1 cellular context compared by ENCODE assay signal in the genomic region with DNA sequence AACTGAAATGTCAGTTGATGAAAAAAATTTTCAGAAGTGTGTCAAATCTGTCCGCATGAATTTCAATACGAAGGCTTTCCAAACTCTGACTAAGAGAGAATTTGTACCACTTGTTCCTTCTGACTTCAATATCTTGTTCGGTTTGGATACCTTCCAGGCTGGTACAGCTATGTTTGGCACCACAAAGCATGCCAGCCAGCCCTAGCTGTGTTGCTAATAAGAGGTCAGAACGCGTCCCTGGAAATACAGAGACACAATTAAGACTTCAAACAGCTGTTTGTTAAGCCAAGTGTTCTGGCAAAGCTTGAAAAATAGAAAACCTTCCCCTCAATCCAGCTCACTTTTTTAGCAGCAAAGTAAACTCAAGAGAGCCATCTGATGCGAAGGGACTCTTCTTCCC.
TF ChIP-seq lines count a peak whose summit lies in the region.

No MANE protein-coding gene starts in this region.

TF ChIP-seq in GM23338, 12 proteins besides CTCF, POLR2A, EP300 and RAD21 (continued from another document):
- TF ChIP-seq, protein P1, sequence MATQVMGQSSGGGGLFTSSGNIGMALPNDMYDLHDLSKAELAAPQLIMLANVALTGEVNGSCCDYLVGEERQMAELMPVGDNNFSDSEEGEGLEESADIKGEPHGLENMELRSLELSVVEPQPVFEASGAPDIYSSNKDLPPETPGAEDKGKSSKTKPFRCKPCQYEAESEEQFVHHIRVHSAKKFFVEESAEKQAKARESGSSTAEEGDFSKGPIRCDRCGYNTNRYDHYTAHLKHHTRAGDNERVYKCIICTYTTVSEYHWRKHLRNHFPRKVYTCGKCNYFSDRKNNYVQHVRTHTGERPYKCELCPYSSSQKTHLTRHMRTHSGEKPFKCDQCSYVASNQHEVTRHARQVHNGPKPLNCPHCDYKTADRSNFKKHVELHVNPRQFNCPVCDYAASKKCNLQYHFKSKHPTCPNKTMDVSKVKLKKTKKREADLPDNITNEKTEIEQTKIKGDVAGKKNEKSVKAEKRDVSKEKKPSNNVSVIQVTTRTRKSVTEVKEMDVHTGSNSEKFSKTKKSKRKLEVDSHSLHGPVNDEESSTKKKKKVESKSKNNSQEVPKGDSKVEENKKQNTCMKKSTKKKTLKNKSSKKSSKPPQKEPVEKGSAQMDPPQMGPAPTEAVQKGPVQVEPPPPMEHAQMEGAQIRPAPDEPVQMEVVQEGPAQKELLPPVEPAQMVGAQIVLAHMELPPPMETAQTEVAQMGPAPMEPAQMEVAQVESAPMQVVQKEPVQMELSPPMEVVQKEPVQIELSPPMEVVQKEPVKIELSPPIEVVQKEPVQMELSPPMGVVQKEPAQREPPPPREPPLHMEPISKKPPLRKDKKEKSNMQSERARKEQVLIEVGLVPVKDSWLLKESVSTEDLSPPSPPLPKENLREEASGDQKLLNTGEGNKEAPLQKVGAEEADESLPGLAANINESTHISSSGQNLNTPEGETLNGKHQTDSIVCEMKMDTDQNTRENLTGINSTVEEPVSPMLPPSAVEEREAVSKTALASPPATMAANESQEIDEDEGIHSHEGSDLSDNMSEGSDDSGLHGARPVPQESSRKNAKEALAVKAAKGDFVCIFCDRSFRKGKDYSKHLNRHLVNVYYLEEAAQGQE (IDR thresholded peaks at IDR 0.05; ENCODE audit: unreplicated experiment), result no peak
- TF ChIP-seq NANOG (IDR thresholded peaks at IDR 0.05; ENCODE audit: borderline replicate concordance), result no peak
- no peak for TF ChIP-seq CREB1 (CRISPR knock-in tag; IDR thresholded peaks at IDR 0.05; ENCODE audit: low read depth)
- TF ChIP-seq STAT1 (IDR thresholded peaks at IDR 0.05; ENCODE audit: unreplicated experiment), result no peak
- TF ChIP-seq JUNB (IDR thresholded peaks at IDR 0.05; ENCODE audit: unreplicated experiment), result no peak
- TF ChIP-seq, protein P2, sequence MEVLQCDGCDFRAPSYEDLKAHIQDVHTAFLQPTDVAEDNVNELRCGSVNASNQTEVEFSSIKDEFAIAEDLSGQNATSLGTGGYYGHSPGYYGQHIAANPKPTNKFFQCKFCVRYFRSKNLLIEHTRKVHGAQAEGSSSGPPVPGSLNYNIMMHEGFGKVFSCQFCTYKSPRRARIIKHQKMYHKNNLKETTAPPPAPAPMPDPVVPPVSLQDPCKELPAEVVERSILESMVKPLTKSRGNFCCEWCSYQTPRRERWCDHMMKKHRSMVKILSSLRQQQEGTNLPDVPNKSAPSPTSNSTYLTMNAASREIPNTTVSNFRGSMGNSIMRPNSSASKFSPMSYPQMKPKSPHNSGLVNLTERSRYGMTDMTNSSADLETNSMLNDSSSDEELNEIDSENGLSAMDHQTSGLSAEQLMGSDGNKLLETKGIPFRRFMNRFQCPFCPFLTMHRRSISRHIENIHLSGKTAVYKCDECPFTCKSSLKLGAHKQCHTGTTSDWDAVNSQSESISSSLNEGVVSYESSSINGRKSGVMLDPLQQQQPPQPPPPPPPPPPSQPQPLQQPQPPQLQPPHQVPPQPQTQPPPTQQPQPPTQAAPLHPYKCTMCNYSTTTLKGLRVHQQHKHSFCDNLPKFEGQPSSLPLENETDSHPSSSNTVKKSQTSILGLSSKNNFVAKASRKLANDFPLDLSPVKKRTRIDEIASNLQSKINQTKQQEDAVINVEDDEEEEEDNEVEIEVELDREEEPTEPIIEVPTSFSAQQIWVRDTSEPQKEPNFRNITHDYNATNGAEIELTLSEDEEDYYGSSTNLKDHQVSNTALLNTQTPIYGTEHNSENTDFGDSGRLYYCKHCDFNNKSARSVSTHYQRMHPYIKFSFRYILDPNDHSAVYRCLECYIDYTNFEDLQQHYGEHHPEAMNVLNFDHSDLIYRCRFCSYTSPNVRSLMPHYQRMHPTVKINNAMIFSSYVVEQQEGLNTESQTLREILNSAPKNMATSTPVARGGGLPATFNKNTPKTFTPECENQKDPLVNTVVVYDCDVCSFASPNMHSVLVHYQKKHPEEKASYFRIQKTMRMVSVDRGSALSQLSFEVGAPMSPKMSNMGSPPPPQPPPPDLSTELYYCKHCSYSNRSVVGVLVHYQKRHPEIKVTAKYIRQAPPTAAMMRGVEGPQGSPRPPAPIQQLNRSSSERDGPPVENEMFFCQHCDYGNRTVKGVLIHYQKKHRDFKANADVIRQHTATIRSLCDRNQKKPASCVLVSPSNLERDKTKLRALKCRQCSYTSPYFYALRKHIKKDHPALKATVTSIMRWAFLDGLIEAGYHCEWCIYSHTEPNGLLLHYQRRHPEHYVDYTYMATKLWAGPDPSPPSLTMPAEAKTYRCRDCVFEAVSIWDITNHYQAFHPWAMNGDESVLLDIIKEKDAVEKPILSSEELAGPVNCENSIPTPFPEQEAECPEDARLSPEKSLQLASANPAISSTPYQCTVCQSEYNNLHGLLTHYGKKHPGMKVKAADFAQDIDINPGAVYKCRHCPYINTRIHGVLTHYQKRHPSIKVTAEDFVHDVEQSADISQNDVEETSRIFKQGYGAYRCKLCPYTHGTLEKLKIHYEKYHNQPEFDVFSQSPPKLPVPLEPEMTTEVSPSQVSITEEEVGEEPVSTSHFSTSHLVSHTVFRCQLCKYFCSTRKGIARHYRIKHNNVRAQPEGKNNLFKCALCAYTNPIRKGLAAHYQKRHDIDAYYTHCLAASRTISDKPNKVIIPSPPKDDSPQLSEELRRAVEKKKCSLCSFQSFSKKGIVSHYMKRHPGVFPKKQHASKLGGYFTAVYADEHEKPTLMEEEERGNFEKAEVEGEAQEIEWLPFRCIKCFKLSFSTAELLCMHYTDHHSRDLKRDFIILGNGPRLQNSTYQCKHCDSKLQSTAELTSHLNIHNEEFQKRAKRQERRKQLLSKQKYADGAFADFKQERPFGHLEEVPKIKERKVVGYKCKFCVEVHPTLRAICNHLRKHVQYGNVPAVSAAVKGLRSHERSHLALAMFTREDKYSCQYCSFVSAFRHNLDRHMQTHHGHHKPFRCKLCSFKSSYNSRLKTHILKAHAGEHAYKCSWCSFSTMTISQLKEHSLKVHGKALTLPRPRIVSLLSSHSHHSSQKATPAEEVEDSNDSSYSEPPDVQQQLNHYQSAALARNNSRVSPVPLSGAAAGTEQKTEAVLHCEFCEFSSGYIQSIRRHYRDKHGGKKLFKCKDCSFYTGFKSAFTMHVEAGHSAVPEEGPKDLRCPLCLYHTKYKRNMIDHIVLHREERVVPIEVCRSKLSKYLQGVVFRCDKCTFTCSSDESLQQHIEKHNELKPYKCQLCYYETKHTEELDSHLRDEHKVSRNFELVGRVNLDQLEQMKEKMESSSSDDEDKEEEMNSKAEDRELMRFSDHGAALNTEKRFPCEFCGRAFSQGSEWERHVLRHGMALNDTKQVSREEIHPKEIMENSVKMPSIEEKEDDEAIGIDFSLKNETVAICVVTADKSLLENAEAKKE (CRISPR knock-in tag; IDR thresholded peaks at IDR 0.05), result no peak
